21 cellular contexts compared by ENCODE assay signal in genomic region chr5:104171958-104172357, GRCh38.
"Had no signal": no experiment of that assay in that cellular context is flagged by ENCODE, and none has a peak within 500 bp of the region (broad histone marks: within the 10 kb centered on the region; RNA-seq: fewer than 3 reads in every experiment).

No MANE protein-coding gene starts in this region.

- H3K36me3 ChIP-seq: SJSA1 had no signal

- H3K4me3 ChIP-seq: SJSA1, SK-N-MC had no signal

- H3K4me1 ChIP-seq: SJSA1 had no signal

- H3K27me3 ChIP-seq: SJSA1 had no signal

- H3K9me3 ChIP-seq: SJSA1 had no signal

- DNase-seq: IMR-90, Karpas-422, KG1, MM.1S, NCI-H1092 treated with DMSO at 0.1 percent for 48 hours, NCI-H1436, NCI-H187, NCI-H2029, NCI-H2081 treated with DMSO at 0.1 percent for 48 hours, NCI-H2171, NCI-H345, NCI-H446 treated with DMSO at 0.1 percent for 48 hours, NCI-H510A treated with DMSO at 0.1 percent for 48 hours, NCI-H526, Right ventricle myocardium superior, RPMI8226, SIG-M5 had no signal

- H3K27ac ChIP-seq: SJSA1, SK-N-MC had no signal

- FAIRE-seq: HepG2, RCC 7860 had no signal
